In genomic region chr9:121707477-121708424, GRCh38 we compare ENCODE assay signal across 9 cellular contexts. TPM values are rescaled to one million over a fixed set of nuclear protein-coding genes. Genes with fewer than 3 reads are reported as not detected.
A peak's percentile ranks its signal among the peaks of the same experiment; 100 is the strongest.
DNase-seq lines count a peak whose midpoint lies in the region; ATAC-seq and TF ChIP-seq lines count a peak whose summit lies in the region.
"Had no signal": no experiment of that assay in that cellular context is flagged by ENCODE, and none has a peak within 500 bp of the region (broad histone marks: within the 10 kb centered on the region; RNA-seq: fewer than 3 reads in every experiment).

No MANE protein-coding gene starts in this region.

- H3K36me3 ChIP-seq in esophagus muscularis mucosa = no peaks in the 10 kb centered on the region

- peak; percentile 96 for ATAC-seq in GM18517 (IDR thresholded peaks at IDR 0.05; ENCODE audit: unreplicated experiment)
- ATAC-seq in GM21447 (IDR thresholded peaks at IDR 0.05; ENCODE audit: unreplicated experiment) = peak; percentile 96
- ATAC-seq in HG03354 (IDR thresholded peaks at IDR 0.05; ENCODE audit: poor library complexity, severe bottlenecking, unreplicated experiment) = peak; percentile 96
- ATAC-seq in foreskin keratinocyte = peak; percentile 7

- no peaks in the 10 kb centered on the region for H3K9me3 ChIP-seq in esophagus muscularis mucosa

- WGBS in esophagus muscularis mucosa = 55% methylated on average over 7 of the region's 7 CpGs

- no peak for DNase-seq in foreskin keratinocyte
- DNase-seq in erythroblast (lab: John Stamatoyannopoulos, UW) = no peak
- no peak for DNase-seq in esophagus muscularis mucosa (ENCODE audit: extremely low spot score)
- DNase-seq in A172 (ENCODE audit: low spot score) = no peak
- DNase-seq in globus pallidus (ENCODE audit: low spot score) = no peak
- DNase-seq: NCI-H524 had no signal

- H3K4me3 ChIP-seq in esophagus muscularis mucosa = no peak overlapping the region

- H3K27me3 ChIP-seq in foreskin keratinocyte = no peaks in the 10 kb centered on the region
- H3K27me3 ChIP-seq in esophagus muscularis mucosa = no peaks in the 10 kb centered on the region

- intact Hi-C loops in esophagus muscularis mucosa (cut with DNase I) = no loop called here

- peaks cover 31% of the 10 kb centered on the region for H3K4me1 ChIP-seq in foreskin keratinocyte
- peaks cover 23 to 79% (median 46%) of the 10 kb centered on the region in 4 donors for H3K4me1 ChIP-seq in esophagus muscularis mucosa

- TF ChIP-seq POLR2A in erythroblast (IDR thresholded peaks at IDR 0.05; ENCODE audit: low read length) (no peak), esophagus muscularis mucosa (IDR thresholded peaks at IDR 0.05; ENCODE audit: low read depth) (no peak)

- H3K27ac ChIP-seq in foreskin keratinocyte = no peak overlapping the region
- no peak overlapping the region for H3K27ac ChIP-seq in esophagus muscularis mucosa (replicated peaks in 1 of 4)

- no peak for TF ChIP-seq EP300 in esophagus muscularis mucosa (IDR thresholded peaks at IDR 0.05)

- TF ChIP-seq CTCF in foreskin keratinocyte (conservative IDR thresholded peaks at IDR 0.05) (no peak), esophagus muscularis mucosa (IDR thresholded peaks at IDR 0.05) (no peak)

RNA-seq across cellular contexts. Expression of gene DAB2IP, which starts 56.3 kb away (rescaled TPM):
- 26.5 and 26.6 TPM in 2 replicates for total RNA-seq in foreskin keratinocyte
- 12.5 and 14.1 TPM in 2 replicates for polyA plus RNA-seq in foreskin keratinocyte
- 100 to 1,000 TPM in 1 of 4 donors, 10 to 100 TPM in 3; 41.7 to 102 (median 62.4) TPM for total RNA-seq in esophagus muscularis mucosa
- 15.8 and 19.1 TPM in 2 replicates for total RNA-seq in A172 (2014; rRNA removed; shearing (Covaris generic))

Comparison
In these comparisons a context has a peak if more than half of its experiments do, and no peak if none do; other contexts are left out.
1. ATAC-seq: peak in every context shown above with its lines; median percentile 96 in GM18517; 96 in GM21447; 96 in HG03354; 7 in foreskin keratinocyte.